Comparison of ENCODE assay signal across 12 cellular contexts in genomic region chr3:129323651-129324294, GRCh38. TPM values are rescaled to one million over a fixed set of nuclear protein-coding genes. Genes with fewer than 3 reads are reported as not detected.
DNase-seq lines count a peak whose midpoint lies in the region; ATAC-seq and TF ChIP-seq lines count a peak whose summit lies in the region.
"Had no signal": no experiment of that assay in that cellular context is flagged by ENCODE, and none has a peak within 500 bp of the region (broad histone marks: within the 10 kb centered on the region; RNA-seq: fewer than 3 reads in every experiment).

No MANE protein-coding gene starts in this region.

- H3K27me3 ChIP-seq in foreskin keratinocyte (no peaks in the 10 kb centered on the region), PC-3 (ENCODE audit: low read length) (no peaks in the 10 kb centered on the region)
- H3K27me3 ChIP-seq: tibial artery had no signal

- DNase-seq in AG09319 (ENCODE audit: extremely low read depth, low read depth) (no peak), GM13976 (ENCODE audit: low spot score) (peak; percentile 76), MV-4-11 (lab: John Stamatoyannopoulos, UW) (peak; percentile 17), foreskin keratinocyte (no peak), NCI-H69 (lab: John Stamatoyannopoulos, UW) (no peak), NCI-H345 (lab: John Stamatoyannopoulos, UW) (no peak), PC-3 (no peak)
- DNase-seq: C1 segment of cervical spinal cord, NCI-H1048, tibial artery had no signal

- intact Hi-C loops in PC-3 (cut with micrococcal nuclease), result no loop called here

- H3K9me2 ChIP-seq in PC-3 (replicated peaks; ENCODE audit: low read length), result no peaks in the 10 kb centered on the region

- BruUV-seq in PC-3 (replicated peaks; lab: Mats Ljungman, UMichigan), result no TSS peak

- H3K79me2 ChIP-seq in PC-3 (ENCODE audit: low read length), result no peaks in the 10 kb centered on the region

- ATAC-seq in foreskin keratinocyte (peak; percentile 12), GM21367 (IDR thresholded peaks at IDR 0.05; ENCODE audit: unreplicated experiment) (no peak), PC-3 (no peak)
- ATAC-seq: right cardiac atrium had no signal

- H4K20me1 ChIP-seq in PC-3 (ENCODE audit: low read length), result no peaks in the 10 kb centered on the region

- no peaks in the 10 kb centered on the region for H3K36me3 ChIP-seq in PC-3 (ENCODE audit: low read depth, low read length)

- TF ChIP-seq CTCF in AG09319 (IDR thresholded peaks at IDR 0.05; ENCODE audit: low read depth, low read length) (peak; percentile 25), GM13976 (IDR thresholded peaks at IDR 0.05; ENCODE audit: borderline replicate concordance, control extremely low read depth, extremely low read depth, insufficient read depth, missing control alignments) (no peak), foreskin keratinocyte (conservative IDR thresholded peaks at IDR 0.05) (peak; percentile 34), PC-3 (conservative IDR thresholded peaks at IDR 0.05; ENCODE audit: low read depth, low read length) (no peak)

- no peaks in the 10 kb centered on the region for H3K9me3 ChIP-seq in PC-3 (ENCODE audit: low read length)
- H3K9me3 ChIP-seq: tibial artery had no signal

- no peak overlapping the region for H3K9ac ChIP-seq in PC-3 (ENCODE audit: low read length)

- CTCF ChIA-PET in PC-3 (lab: Charles Lee), result interaction anchor here (0.6 kb wide), 1 partner anchor 12 kb away, joined by 3 read pairs; no protein-coding TSS in a partner anchor

- in situ Hi-C loops in GM13976 (cut with MboI; ENCODE audit: low sequenced_read_pairs, unreplicated experiment), result no loop called here

- H3K27ac ChIP-seq in foreskin keratinocyte, result no peak overlapping the region
- no peak overlapping the region for H3K27ac ChIP-seq in PC-3 (ENCODE audit: low read length)
- H3K27ac ChIP-seq: tibial artery had no signal

- H3K4me1 ChIP-seq in foreskin keratinocyte (no peaks in the 10 kb centered on the region), PC-3 (ENCODE audit: insufficient read depth, low read length) (no peaks in the 10 kb centered on the region)
- H3K4me1 ChIP-seq: tibial artery had no signal

- H2AFZ ChIP-seq in PC-3 (ENCODE audit: low read length), result no peak overlapping the region

- H3K4me2 ChIP-seq in PC-3 (ENCODE audit: low read length), result no peak overlapping the region

- no peaks in the 10 kb centered on the region for H3F3A ChIP-seq in PC-3 (ENCODE audit: low read length, unreplicated experiment)

- no peak overlapping the region for H3K4me3 ChIP-seq in PC-3 (ENCODE audit: low read length)
- H3K4me3 ChIP-seq: tibial artery had no signal

- POLR2A ChIA-PET in PC-3 (lab: Charles Lee; ENCODE audit: unreplicated experiment), result no interaction called here

RNA-seq across cellular contexts. Expression of gene HMCES, which starts 45.1 kb away (rescaled TPM):
- total RNA-seq in foreskin keratinocyte (62.6 and 64.7 TPM in 2 replicates), PC-3 (2014; rRNA removed) (28.8 and 34.3 TPM in 2 replicates)
- polyA plus RNA-seq in foreskin keratinocyte, result 89.4 and 92.1 TPM in 2 replicates

Comparison
In these comparisons a context has a peak if more than half of its experiments do, and no peak if none do; other contexts are left out.
1. DNase-seq: peak in GM13976 (single experiment) and MV-4-11 (single experiment); none in AG09319 (single experiment), foreskin keratinocyte (0 of 2), NCI-H69 (single experiment), NCI-H345 (single experiment) and PC-3 (single experiment).
2. CTCF ChIP-seq: peak in AG09319 (single experiment) and foreskin keratinocyte (single experiment); none in GM13976 (single experiment) and PC-3 (single experiment).